1 cellular context compared by ENCODE assay signal in the genomic region with DNA sequence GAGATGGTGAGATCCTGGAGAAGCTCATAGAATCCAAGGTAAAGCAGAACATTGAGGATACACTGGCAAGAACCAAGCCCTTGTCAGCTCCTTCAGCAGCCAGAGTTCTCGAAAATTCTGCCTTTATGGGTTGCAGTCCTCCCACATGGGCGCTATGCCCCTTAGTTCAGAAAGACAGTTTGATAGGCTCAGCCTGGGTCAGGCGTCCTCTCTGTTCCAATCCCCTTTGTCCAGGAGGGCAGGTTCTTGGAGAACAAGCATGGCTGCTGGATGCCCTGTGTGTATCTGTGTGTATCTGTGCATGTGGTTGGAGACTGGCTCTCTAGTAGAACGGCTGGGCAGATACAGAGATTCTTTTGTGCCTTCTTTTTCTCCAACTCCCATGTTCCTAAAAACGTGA.
TF ChIP-seq lines count a peak whose summit lies in the region.

No MANE protein-coding gene starts in this region.

TF ChIP-seq in SK-N-SH, 30 proteins besides CTCF, POLR2A, EP300 and RAD21 (continued from another document):
- TF ChIP-seq, protein P1, sequence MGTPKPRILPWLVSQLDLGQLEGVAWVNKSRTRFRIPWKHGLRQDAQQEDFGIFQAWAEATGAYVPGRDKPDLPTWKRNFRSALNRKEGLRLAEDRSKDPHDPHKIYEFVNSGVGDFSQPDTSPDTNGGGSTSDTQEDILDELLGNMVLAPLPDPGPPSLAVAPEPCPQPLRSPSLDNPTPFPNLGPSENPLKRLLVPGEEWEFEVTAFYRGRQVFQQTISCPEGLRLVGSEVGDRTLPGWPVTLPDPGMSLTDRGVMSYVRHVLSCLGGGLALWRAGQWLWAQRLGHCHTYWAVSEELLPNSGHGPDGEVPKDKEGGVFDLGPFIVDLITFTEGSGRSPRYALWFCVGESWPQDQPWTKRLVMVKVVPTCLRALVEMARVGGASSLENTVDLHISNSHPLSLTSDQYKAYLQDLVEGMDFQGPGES (IDR thresholded peaks at IDR 0.05; ENCODE audit: low read depth, low read length), result no peak
- no peak for TF ChIP-seq RFX5 (IDR thresholded peaks at IDR 0.05; ENCODE audit: low read length)
- no peak for TF ChIP-seq NRF1 (IDR thresholded peaks at IDR 0.05; ENCODE audit: low read depth, low read length)
- no peak for TF ChIP-seq SIN3A (IDR thresholded peaks at IDR 0.05; ENCODE audit: borderline replicate concordance, low read depth, low read length)
- no peak for TF ChIP-seq YY1 (IDR thresholded peaks at IDR 0.05; ENCODE audit: low read depth)
- no peak for TF ChIP-seq FOSL2 (IDR thresholded peaks at IDR 0.05; ENCODE audit: borderline replicate concordance, low read depth)
- TF ChIP-seq POLR2AphosphoS5 (IDR thresholded peaks at IDR 0.05; ENCODE audit: low read depth, low read length), result no peak
- TF ChIP-seq CHD2 (IDR thresholded peaks at IDR 0.05; ENCODE audit: low read length, partially characterized antibody), result no peak
